8 cellular contexts compared by ENCODE assay signal in the genomic region with DNA sequence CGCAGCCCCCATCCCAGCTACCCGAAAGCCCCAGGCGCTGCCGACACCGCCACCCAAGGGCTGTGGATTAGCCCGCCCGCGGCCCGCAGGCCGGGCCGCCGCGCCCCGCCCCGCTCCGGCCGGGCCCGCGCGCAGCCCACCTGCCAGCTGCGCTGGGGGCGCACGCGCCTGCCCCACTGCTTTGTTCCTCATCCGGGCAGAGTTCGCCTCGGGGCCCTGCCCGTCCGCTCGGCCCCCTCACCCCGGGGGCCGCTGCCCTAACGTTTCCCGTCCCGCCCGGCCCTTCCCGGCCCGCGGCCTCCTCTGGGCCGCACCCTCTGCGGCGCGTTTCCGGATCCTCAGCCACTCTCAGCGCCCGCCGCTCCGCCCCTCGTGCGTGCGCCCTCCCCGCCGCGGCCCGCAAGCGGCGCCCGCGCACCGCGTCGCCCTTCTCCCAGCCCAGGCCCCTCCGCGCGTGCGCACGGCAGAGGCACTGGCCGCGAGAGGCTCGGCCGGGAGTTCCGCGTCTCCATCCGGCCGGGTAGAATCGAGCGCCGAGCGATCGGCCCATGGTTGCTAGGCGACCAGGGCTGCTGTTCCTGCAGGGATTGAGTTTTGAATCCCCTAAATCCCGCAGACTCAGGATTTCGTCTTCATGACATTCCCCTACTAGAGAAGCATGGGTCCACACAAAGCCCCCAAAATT. TPM values are rescaled to one million over a fixed set of nuclear protein-coding genes. Genes with fewer than 3 reads are reported as not detected.
DNase-seq lines count a peak whose midpoint lies in the region; ATAC-seq and TF ChIP-seq lines count a peak whose summit lies in the region.

A gene with protein sequence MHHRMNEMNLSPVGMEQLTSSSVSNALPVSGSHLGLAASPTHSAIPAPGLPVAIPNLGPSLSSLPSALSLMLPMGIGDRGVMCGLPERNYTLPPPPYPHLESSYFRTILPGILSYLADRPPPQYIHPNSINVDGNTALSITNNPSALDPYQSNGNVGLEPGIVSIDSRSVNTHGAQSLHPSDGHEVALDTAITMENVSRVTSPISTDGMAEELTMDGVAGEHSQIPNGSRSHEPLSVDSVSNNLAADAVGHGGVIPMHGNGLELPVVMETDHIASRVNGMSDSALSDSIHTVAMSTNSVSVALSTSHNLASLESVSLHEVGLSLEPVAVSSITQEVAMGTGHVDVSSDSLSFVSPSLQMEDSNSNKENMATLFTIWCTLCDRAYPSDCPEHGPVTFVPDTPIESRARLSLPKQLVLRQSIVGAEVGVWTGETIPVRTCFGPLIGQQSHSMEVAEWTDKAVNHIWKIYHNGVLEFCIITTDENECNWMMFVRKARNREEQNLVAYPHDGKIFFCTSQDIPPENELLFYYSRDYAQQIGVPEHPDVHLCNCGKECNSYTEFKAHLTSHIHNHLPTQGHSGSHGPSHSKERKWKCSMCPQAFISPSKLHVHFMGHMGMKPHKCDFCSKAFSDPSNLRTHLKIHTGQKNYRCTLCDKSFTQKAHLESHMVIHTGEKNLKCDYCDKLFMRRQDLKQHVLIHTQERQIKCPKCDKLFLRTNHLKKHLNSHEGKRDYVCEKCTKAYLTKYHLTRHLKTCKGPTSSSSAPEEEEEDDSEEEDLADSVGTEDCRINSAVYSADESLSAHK (minus strand): TSS at position 321 of the 685 bp plus-strand sequence. CDS start 622 bp downstream, outside the sequence.

- peak; percentile 77 for TF ChIP-seq POLR2A in NB4 (IDR thresholded peaks at IDR 0.05; ENCODE audit: extremely low read depth, insufficient read length)

- H3K4me3 ChIP-seq in NB4 (ENCODE audit: low read depth, low read length) (peak within 1 kb of the TSS; percentile 71), SK-N-MC (peak within 1 kb of the TSS; percentile 81)

- peak within 1 kb of the TSS; percentile 85 for H3K9ac ChIP-seq in SK-N-MC (ENCODE audit: insufficient read length)

- CTCF ChIA-PET in GM10248 (lab: Yijun Ruan, JAX) = interaction anchor here (1.5 kb wide), 1 partner anchor 123 kb away, joined by 4 read pairs; no protein-coding TSS in a partner anchor

- DNase-seq in GM10248 (ENCODE audit: extremely low spot score) (peak; percentile 97), NB4 (ENCODE audit: low read depth) (peak; percentile 96), SK-N-MC (ENCODE audit: low read depth, low spot score) (peak; percentile 28), globus pallidus (ENCODE audit: low spot score) (peak; percentile 93), occipital lobe (lab: John Stamatoyannopoulos, UW) (peak; percentile 90)
- peak; percentile 92 for DNase-seq in activated naive CD4-positive, alpha-beta T cell treated with anti-CD3 and anti-CD28 coated beads, Interleukin-2, amount 50 U/mL, for 16 hours

- H3K36me3 ChIP-seq in SK-N-MC (ENCODE audit: insufficient read depth, low read length) = peaks cover 26% of the 10 kb centered on the region

- POLR2A ChIA-PET in GM10248 (lab: Yijun Ruan, JAX) = no interaction called here

- peak; percentile 96 for ATAC-seq in HG02571 (IDR thresholded peaks at IDR 0.05; ENCODE audit: unreplicated experiment)

- no peaks in the 10 kb centered on the region for H3K9me3 ChIP-seq in SK-N-MC (ENCODE audit: low read depth, low read length)

- peak within 1 kb of the TSS; percentile 30; the same call in 1 of the 2 replicates for H3K27ac ChIP-seq in SK-N-MC
- peak within 1 kb of the TSS; percentile 36 for H3K27ac ChIP-seq in temporal lobe (ENCODE audit: low read depth, low read length)

- TF ChIP-seq CTCF in GM10248 (IDR thresholded peaks at IDR 0.05; ENCODE audit: control extremely low read depth, extremely low read depth, low read depth, missing control alignments) (peak; percentile 81), NB4 (IDR thresholded peaks at IDR 0.05; ENCODE audit: low read depth, low read length) (no peak)

RNA-seq across cellular contexts. Expression of the gene that starts here (rescaled TPM):
- 19.7 TPM for total RNA-seq in occipital lobe
- total RNA-seq in temporal lobe = 19.2 TPM

Comparison
In these comparisons a context has a peak if more than half of its experiments do, and no peak if none do; other contexts are left out.
1. Peak in every context shown above with its lines: DNase-seq, ATAC-seq, H3K4me3 ChIP-seq and H3K27ac ChIP-seq.
2. DNase-seq: peak in every context shown above with its lines; median percentile 97 in GM10248; 96 in NB4; 93 in globus pallidus; 92 in activated naive CD4-positive, alpha-beta T cell treated with anti-CD3 and anti-CD28 coated beads, Interleukin-2, amount 50 U/mL, for 16 hours; 90 in occipital lobe; 28 in SK-N-MC.